Comparison of ENCODE assay signal across 12 cellular contexts in the genomic region with DNA sequence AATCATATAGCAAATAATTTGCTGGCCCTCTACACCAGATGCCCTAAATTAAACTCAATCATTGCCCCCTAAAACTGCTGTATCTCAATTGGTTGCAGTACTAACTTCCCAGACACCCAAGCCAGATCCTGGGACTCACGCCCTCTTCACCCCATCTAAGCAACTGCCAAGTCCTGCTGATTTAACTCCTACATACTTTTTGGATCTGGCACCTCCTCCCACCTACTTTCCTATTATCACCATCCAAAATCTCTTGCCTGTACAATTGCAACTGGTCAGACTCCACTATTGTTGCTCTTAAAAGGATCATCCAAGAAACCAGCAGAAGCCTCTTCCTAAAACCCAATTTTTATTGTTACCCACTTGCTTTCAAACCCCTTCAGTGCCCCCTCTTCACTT. TPM values are rescaled to one million over a fixed set of nuclear protein-coding genes. Genes with fewer than 3 reads are reported as not detected.
A peak's percentile ranks its signal among the peaks of the same experiment; 100 is the strongest.
DNase-seq lines count a peak whose midpoint lies in the region; ATAC-seq and TF ChIP-seq lines count a peak whose summit lies in the region.
"Had no signal": no experiment of that assay in that cellular context is flagged by ENCODE, and none has a peak within 500 bp of the region (broad histone marks: within the 10 kb centered on the region; RNA-seq: fewer than 3 reads in every experiment).

No MANE protein-coding gene starts in this region.

- no peaks in the 10 kb centered on the region for H3K9me3 ChIP-seq in suprapubic skin
- H3K9me3 ChIP-seq: BLaER1 treated with 17β-estradiol and CSF1 and Interleukin-3, amounts not matched to agents 10 nM and 100 nM had no signal

- H3K4me1 ChIP-seq in suprapubic skin, result peaks cover 19% of the 10 kb centered on the region

- no peaks in the 10 kb centered on the region for H3K9me3 Mint-ChIP-seq in T-helper 2 cell treated with Interferon-gamma antibody and Interleukin-4, amounts not matched to agents 5 μg/mL and 100 μg/mL, for 36 hours
- H3K9me3 Mint-ChIP-seq in activated naive CD8-positive, alpha-beta T cell treated with anti-CD3 and anti-CD28 coated beads, Interleukin-2, amount 50 U/mL, for 24 hours, result no peaks in the 10 kb centered on the region
- H3K9me3 Mint-ChIP-seq in activated naive CD8-positive, alpha-beta T cell treated with anti-CD3 and anti-CD28 coated beads for 36 hours, result no peaks in the 10 kb centered on the region
- H3K9me3 Mint-ChIP-seq in activated CD4-positive, alpha-beta memory T cell treated with anti-CD3 and anti-CD28 coated beads for 36 hours, result no peaks in the 10 kb centered on the region
- H3K9me3 Mint-ChIP-seq in stimulated activated effector memory CD8-positive, alpha-beta T cell treated with anti-CD3 and anti-CD28 coated beads, Interleukin-12 subunit alpha, Interleukin-12 subunit beta, amount 100 ng/mL, for 72 hours, result no peaks in the 10 kb centered on the region
- H3K9me3 Mint-ChIP-seq: CD4-positive, CD25-positive, alpha-beta regulatory T cell had no signal

- H3K27ac Mint-ChIP-seq in T-helper 2 cell treated with Interferon-gamma antibody and Interleukin-4, amounts not matched to agents 5 μg/mL and 100 μg/mL, for 36 hours, result peak overlapping the region; percentile 70
- peak overlapping the region; percentile 20 for H3K27ac Mint-ChIP-seq in activated naive CD8-positive, alpha-beta T cell treated with anti-CD3 and anti-CD28 coated beads, Interleukin-2, amount 50 U/mL, for 24 hours
- no peak overlapping the region for H3K27ac Mint-ChIP-seq in activated naive CD8-positive, alpha-beta T cell treated with anti-CD3 and anti-CD28 coated beads for 36 hours
- peak overlapping the region; percentile 55 for H3K27ac Mint-ChIP-seq in activated CD4-positive, alpha-beta memory T cell treated with anti-CD3 and anti-CD28 coated beads for 36 hours
- H3K27ac Mint-ChIP-seq in stimulated activated effector memory CD8-positive, alpha-beta T cell treated with anti-CD3 and anti-CD28 coated beads, Interleukin-12 subunit alpha, Interleukin-12 subunit beta, amount 100 ng/mL, for 72 hours, result peak overlapping the region; percentile 0

- peaks cover 2% of the 10 kb centered on the region for H3K36me3 Mint-ChIP-seq in T-helper 2 cell treated with Interferon-gamma antibody and Interleukin-4, amounts not matched to agents 5 μg/mL and 100 μg/mL, for 36 hours (ENCODE audit: low read depth)
- peaks cover 2% of the 10 kb centered on the region for H3K36me3 Mint-ChIP-seq in activated naive CD8-positive, alpha-beta T cell treated with anti-CD3 and anti-CD28 coated beads, Interleukin-2, amount 50 U/mL, for 24 hours (ENCODE audit: low read depth)
- peaks cover 2% of the 10 kb centered on the region for H3K36me3 Mint-ChIP-seq in activated naive CD8-positive, alpha-beta T cell treated with anti-CD3 and anti-CD28 coated beads for 36 hours
- H3K36me3 Mint-ChIP-seq in activated CD4-positive, alpha-beta memory T cell treated with anti-CD3 and anti-CD28 coated beads for 36 hours, result no peaks in the 10 kb centered on the region
- H3K36me3 Mint-ChIP-seq in stimulated activated effector memory CD8-positive, alpha-beta T cell treated with anti-CD3 and anti-CD28 coated beads, Interleukin-12 subunit alpha, Interleukin-12 subunit beta, amount 100 ng/mL, for 72 hours, result no peaks in the 10 kb centered on the region

- WGBS in suprapubic skin, result 47% methylated on average over 1 of the region's 1 CpG

- TF ChIP-seq POLR2A in suprapubic skin (IDR thresholded peaks at IDR 0.05), result no peak

- intact Hi-C loops in activated CD4-positive, alpha-beta memory T cell treated with anti-CD3 and anti-CD28 coated beads for 36 hours (cut with micrococcal nuclease), result loop anchor here (10.0 kb wide), 1 partner anchor 154 kb away; the partner anchor contains the start of gene IQSEC2

- no peak for DNase-seq in T-helper 2 cell treated with Interferon-gamma antibody and Interleukin-4, amounts not matched to agents 5 μg/mL and 100 μg/mL, for 36 hours (ENCODE audit: low spot score)
- no peak for DNase-seq in T-helper 2 cell
- DNase-seq in activated naive CD8-positive, alpha-beta T cell treated with anti-CD3 and anti-CD28 coated beads, Interleukin-2, amount 50 U/mL, for 24 hours, result no peak
- no peak for DNase-seq in activated naive CD8-positive, alpha-beta T cell treated with anti-CD3 and anti-CD28 coated beads for 36 hours
- no peak for DNase-seq in activated CD4-positive, alpha-beta memory T cell treated with anti-CD3 and anti-CD28 coated beads for 36 hours
- no peak for DNase-seq in stimulated activated effector memory CD8-positive, alpha-beta T cell treated with anti-CD3 and anti-CD28 coated beads, Interleukin-12 subunit alpha, Interleukin-12 subunit beta, amount 100 ng/mL, for 72 hours (ENCODE audit: low spot score in 2 of 2)
- no peak for DNase-seq in suprapubic skin (ENCODE audit: low spot score in 2 of 2)
- DNase-seq: ACHN, GF-D8, HCEC 1CT had no signal

- ATAC-seq in activated naive CD8-positive, alpha-beta T cell treated with anti-CD3 and anti-CD28 coated beads, Interleukin-2, amount 50 U/mL, for 24 hours, result no peak
- ATAC-seq in stimulated activated effector memory CD8-positive, alpha-beta T cell treated with anti-CD3 and anti-CD28 coated beads, Interleukin-12 subunit alpha, Interleukin-12 subunit beta, amount 100 ng/mL, for 72 hours, result no peak

- H3K27me3 ChIP-seq in suprapubic skin, result no peaks in the 10 kb centered on the region

- H3K36me3 ChIP-seq in suprapubic skin, result no peaks in the 10 kb centered on the region
- H3K36me3 ChIP-seq: BLaER1 treated with 17β-estradiol and CSF1 and Interleukin-3, amounts not matched to agents 10 nM and 100 nM had no signal

- H3K4me3 Mint-ChIP-seq in T-helper 2 cell treated with Interferon-gamma antibody and Interleukin-4, amounts not matched to agents 5 μg/mL and 100 μg/mL, for 36 hours, result peak overlapping the region; percentile 33
- no peak overlapping the region for H3K4me3 Mint-ChIP-seq in activated naive CD8-positive, alpha-beta T cell treated with anti-CD3 and anti-CD28 coated beads, Interleukin-2, amount 50 U/mL, for 24 hours
- H3K4me3 Mint-ChIP-seq in activated naive CD8-positive, alpha-beta T cell treated with anti-CD3 and anti-CD28 coated beads for 36 hours, result no peak overlapping the region
- no peak overlapping the region for H3K4me3 Mint-ChIP-seq in activated CD4-positive, alpha-beta memory T cell treated with anti-CD3 and anti-CD28 coated beads for 36 hours
- H3K4me3 Mint-ChIP-seq in stimulated activated effector memory CD8-positive, alpha-beta T cell treated with anti-CD3 and anti-CD28 coated beads, Interleukin-12 subunit alpha, Interleukin-12 subunit beta, amount 100 ng/mL, for 72 hours, result peak overlapping the region; percentile 13

- TF ChIP-seq EP300 in suprapubic skin (IDR thresholded peaks at IDR 0.05), result no peak

- no peaks in the 10 kb centered on the region for H3K27me3 Mint-ChIP-seq in T-helper 2 cell treated with Interferon-gamma antibody and Interleukin-4, amounts not matched to agents 5 μg/mL and 100 μg/mL, for 36 hours (ENCODE audit: low read depth)
- peaks cover 9% of the 10 kb centered on the region for H3K27me3 Mint-ChIP-seq in activated naive CD8-positive, alpha-beta T cell treated with anti-CD3 and anti-CD28 coated beads, Interleukin-2, amount 50 U/mL, for 24 hours
- peaks cover 3% of the 10 kb centered on the region for H3K27me3 Mint-ChIP-seq in activated naive CD8-positive, alpha-beta T cell treated with anti-CD3 and anti-CD28 coated beads for 36 hours
- H3K27me3 Mint-ChIP-seq in activated CD4-positive, alpha-beta memory T cell treated with anti-CD3 and anti-CD28 coated beads for 36 hours, result no peaks in the 10 kb centered on the region
- H3K27me3 Mint-ChIP-seq: CD4-positive, CD25-positive, alpha-beta regulatory T cell had no signal

- H3K4me1 Mint-ChIP-seq in T-helper 2 cell treated with Interferon-gamma antibody and Interleukin-4, amounts not matched to agents 5 μg/mL and 100 μg/mL, for 36 hours (ENCODE audit: low read depth), result peaks cover 47% of the 10 kb centered on the region
- peaks cover 45% of the 10 kb centered on the region for H3K4me1 Mint-ChIP-seq in activated naive CD8-positive, alpha-beta T cell treated with anti-CD3 and anti-CD28 coated beads, Interleukin-2, amount 50 U/mL, for 24 hours
- peaks cover 24% of the 10 kb centered on the region for H3K4me1 Mint-ChIP-seq in activated naive CD8-positive, alpha-beta T cell treated with anti-CD3 and anti-CD28 coated beads for 36 hours
- peaks cover 34% of the 10 kb centered on the region for H3K4me1 Mint-ChIP-seq in activated CD4-positive, alpha-beta memory T cell treated with anti-CD3 and anti-CD28 coated beads for 36 hours (ENCODE audit: low read depth)
- H3K4me1 Mint-ChIP-seq in stimulated activated effector memory CD8-positive, alpha-beta T cell treated with anti-CD3 and anti-CD28 coated beads, Interleukin-12 subunit alpha, Interleukin-12 subunit beta, amount 100 ng/mL, for 72 hours, result peaks cover 42% of the 10 kb centered on the region

- CTCF ChIA-PET in activated CD4-positive, alpha-beta memory T cell treated with anti-CD3 and anti-CD28 coated beads for 36 hours (lab: Charles Lee), result interaction anchor here (1.0 to 1.8 kb wide), 4 partner anchors 43 to 128 kb away, joined by 3 to 6 read pairs (median 4); no protein-coding TSS in a partner anchor

- no peak for TF ChIP-seq CTCF in suprapubic skin (IDR thresholded peaks at IDR 0.05)

- H3K27ac ChIP-seq in suprapubic skin, result no peak overlapping the region
- H3K27ac ChIP-seq: BLaER1 treated with 17β-estradiol and CSF1 and Interleukin-3, amounts not matched to agents 10 nM and 100 nM had no signal

- POLR2A ChIA-PET in activated CD4-positive, alpha-beta memory T cell treated with anti-CD3 and anti-CD28 coated beads for 36 hours (lab: Charles Lee), result no interaction called here

- H3K4me3 ChIP-seq in suprapubic skin, result no peak overlapping the region
- H3K4me3 ChIP-seq: BLaER1 treated with 17β-estradiol and CSF1 and Interleukin-3, amounts not matched to agents 10 nM and 100 nM had no signal

RNA-seq across cellular contexts. Expression of gene HSD17B10, which starts 4.7 kb away (rescaled TPM):
- 100 to 1,000 TPM; 135 to 145 TPM for total RNA-seq in activated naive CD8-positive, alpha-beta T cell treated with anti-CD3 and anti-CD28 coated beads for 36 hours
- 10 to 100 TPM; 75.5 to 80.5 TPM for total RNA-seq in activated CD4-positive, alpha-beta memory T cell treated with anti-CD3 and anti-CD28 coated beads for 36 hours
- 100 to 1,000 TPM in 1 of 4 donors, 10 to 100 TPM in 3; 46.6 to 106 (median 93.6) TPM for total RNA-seq in suprapubic skin

RNA-seq across cellular contexts. Expression of gene RIBC1, which starts 16.2 kb away (rescaled TPM):
- 1 to 10 TPM; 1.1 TPM for total RNA-seq in activated naive CD8-positive, alpha-beta T cell treated with anti-CD3 and anti-CD28 coated beads for 36 hours
- under 1 TPM; 0.51 to 0.57 TPM for total RNA-seq in activated CD4-positive, alpha-beta memory T cell treated with anti-CD3 and anti-CD28 coated beads for 36 hours
- under 1 TPM in 3 of 4 donors, not detected in 1; 0.34 to 0.56 (median 0.38) TPM for total RNA-seq in suprapubic skin

RNA-seq across cellular contexts. Expression of gene SMC1A, which starts 16.4 kb away (rescaled TPM):
- 100 to 1,000 TPM; 154 to 161 TPM for total RNA-seq in activated naive CD8-positive, alpha-beta T cell treated with anti-CD3 and anti-CD28 coated beads for 36 hours
- 100 to 1,000 TPM; 148 to 161 TPM for total RNA-seq in activated CD4-positive, alpha-beta memory T cell treated with anti-CD3 and anti-CD28 coated beads for 36 hours
- 10 to 100 TPM; 28.9 to 33.9 (median 32.2) TPM for total RNA-seq in suprapubic skin

Comparison
In these comparisons a context has a peak if more than half of its experiments do, and no peak if none do; other contexts are left out.
1. H3K4me3 Mint-ChIP-seq: peak in T-helper 2 cell treated with Interferon-gamma antibody and Interleukin-4, amounts not matched to agents 5 μg/mL and 100 μg/mL, for 36 hours (single experiment) and stimulated activated effector memory CD8-positive, alpha-beta T cell treated with anti-CD3 and anti-CD28 coated beads, Interleukin-12 subunit alpha, Interleukin-12 subunit beta, amount 100 ng/mL, for 72 hours (single experiment); none in activated naive CD8-positive, alpha-beta T cell treated with anti-CD3 and anti-CD28 coated beads, Interleukin-2, amount 50 U/mL, for 24 hours (single experiment), activated naive CD8-positive, alpha-beta T cell treated with anti-CD3 and anti-CD28 coated beads for 36 hours (single experiment) and activated CD4-positive, alpha-beta memory T cell treated with anti-CD3 and anti-CD28 coated beads for 36 hours (single experiment).
2. RNA of gene SMC1A, which starts 16.4 kb away (total RNA-seq): 148 to 161 TPM in activated CD4-positive, alpha-beta memory T cell treated with anti-CD3 and anti-CD28 coated beads for 36 hours and 154 to 161 TPM in activated naive CD8-positive, alpha-beta T cell treated with anti-CD3 and anti-CD28 coated beads for 36 hours; 28.9 to 33.9 TPM in suprapubic skin; every median in the first group is over 4 times any median in the second.